8 cellular contexts compared by ENCODE assay signal in the genomic region with DNA sequence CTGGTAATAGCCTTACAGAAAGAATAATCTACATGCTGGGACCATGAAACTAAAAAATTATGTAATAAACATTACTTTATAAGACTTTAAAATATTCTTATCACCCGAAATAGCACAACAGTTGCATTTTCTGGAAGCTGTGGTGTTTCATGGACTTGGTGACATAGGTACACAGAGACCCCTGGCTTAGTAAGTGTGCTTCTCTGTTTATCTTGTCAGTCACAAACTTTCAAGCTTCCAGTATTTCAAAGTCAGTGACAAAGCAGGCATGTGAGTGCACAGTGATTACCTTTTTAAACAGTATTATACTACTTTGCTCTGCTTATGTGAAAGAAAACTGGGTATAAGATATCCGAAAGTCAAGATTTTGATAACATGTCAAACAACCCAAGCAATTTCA.
"Had no signal": no experiment of that assay in that cellular context is flagged by ENCODE, and none has a peak within 500 bp of the region (broad histone marks: within the 10 kb centered on the region; RNA-seq: fewer than 3 reads in every experiment).

No MANE protein-coding gene starts in this region.

- ATAC-seq: GM12878 had no signal

- H3K4me3 ChIP-seq: GM12878 had no signal

- FAIRE-seq: G401.6, GM12878, GM12891, GM12892, GM18507, GM19239 had no signal

- DNase-seq: GDM1, GF-D8 had no signal
